Comparison of ENCODE assay signal across 8 cellular contexts in the genomic region with DNA sequence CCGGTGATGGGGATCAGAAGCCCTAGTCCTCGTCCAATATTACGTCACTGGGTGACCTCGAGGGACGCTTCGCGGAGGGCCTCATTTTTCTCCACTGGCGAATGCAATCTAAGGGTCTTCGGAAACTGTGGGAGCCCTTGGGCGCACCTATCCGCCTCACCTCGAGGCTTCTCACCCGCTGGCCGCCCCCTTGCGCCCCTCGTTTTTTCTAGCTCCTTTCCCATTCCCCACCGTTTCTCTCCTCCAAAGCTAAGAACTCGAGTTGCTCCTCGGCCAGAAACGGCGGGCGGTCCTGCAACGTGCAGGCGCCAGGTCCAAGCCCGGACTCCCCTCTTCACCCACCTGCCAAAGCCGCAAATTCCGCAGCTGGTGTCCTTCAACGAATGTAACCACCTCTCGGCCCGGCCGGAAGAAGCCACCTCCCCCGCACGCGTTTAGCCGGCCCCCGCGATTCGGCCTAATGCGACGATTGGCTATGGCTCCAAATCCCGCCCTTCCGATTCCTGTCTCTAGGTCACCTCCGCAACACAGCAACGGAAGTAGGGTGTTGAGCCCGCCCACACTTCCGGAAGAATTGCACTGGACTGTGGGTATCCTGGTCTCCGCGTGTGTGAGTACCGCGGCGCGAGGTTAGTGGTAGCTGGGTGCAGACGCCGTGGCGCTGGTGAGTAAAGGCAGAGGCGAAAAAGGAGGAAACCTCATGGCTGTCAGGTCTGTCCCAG. TPM values are rescaled to one million over a fixed set of nuclear protein-coding genes. Genes with fewer than 3 reads are reported as not detected.
DNase-seq lines count a peak whose midpoint lies in the region; ATAC-seq, FAIRE-seq and TF ChIP-seq lines count a peak whose summit lies in the region.

A gene with protein sequence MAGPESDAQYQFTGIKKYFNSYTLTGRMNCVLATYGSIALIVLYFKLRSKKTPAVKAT (minus strand): TSS at position 409 of the 722 bp plus-strand sequence. CDS start 4,018 bp downstream, outside the sequence.
A gene with protein sequence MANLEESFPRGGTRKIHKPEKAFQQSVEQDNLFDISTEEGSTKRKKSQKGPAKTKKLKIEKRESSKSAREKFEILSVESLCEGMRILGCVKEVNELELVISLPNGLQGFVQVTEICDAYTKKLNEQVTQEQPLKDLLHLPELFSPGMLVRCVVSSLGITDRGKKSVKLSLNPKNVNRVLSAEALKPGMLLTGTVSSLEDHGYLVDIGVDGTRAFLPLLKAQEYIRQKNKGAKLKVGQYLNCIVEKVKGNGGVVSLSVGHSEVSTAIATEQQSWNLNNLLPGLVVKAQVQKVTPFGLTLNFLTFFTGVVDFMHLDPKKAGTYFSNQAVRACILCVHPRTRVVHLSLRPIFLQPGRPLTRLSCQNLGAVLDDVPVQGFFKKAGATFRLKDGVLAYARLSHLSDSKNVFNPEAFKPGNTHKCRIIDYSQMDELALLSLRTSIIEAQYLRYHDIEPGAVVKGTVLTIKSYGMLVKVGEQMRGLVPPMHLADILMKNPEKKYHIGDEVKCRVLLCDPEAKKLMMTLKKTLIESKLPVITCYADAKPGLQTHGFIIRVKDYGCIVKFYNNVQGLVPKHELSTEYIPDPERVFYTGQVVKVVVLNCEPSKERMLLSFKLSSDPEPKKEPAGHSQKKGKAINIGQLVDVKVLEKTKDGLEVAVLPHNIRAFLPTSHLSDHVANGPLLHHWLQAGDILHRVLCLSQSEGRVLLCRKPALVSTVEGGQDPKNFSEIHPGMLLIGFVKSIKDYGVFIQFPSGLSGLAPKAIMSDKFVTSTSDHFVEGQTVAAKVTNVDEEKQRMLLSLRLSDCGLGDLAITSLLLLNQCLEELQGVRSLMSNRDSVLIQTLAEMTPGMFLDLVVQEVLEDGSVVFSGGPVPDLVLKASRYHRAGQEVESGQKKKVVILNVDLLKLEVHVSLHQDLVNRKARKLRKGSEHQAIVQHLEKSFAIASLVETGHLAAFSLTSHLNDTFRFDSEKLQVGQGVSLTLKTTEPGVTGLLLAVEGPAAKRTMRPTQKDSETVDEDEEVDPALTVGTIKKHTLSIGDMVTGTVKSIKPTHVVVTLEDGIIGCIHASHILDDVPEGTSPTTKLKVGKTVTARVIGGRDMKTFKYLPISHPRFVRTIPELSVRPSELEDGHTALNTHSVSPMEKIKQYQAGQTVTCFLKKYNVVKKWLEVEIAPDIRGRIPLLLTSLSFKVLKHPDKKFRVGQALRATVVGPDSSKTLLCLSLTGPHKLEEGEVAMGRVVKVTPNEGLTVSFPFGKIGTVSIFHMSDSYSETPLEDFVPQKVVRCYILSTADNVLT (N-terminal part only) (plus strand): TSS at position 560 of the 722 bp plus-strand sequence. CDS start 1,801 bp downstream, outside the sequence.

- H3K4me1 ChIP-seq in smooth muscle cell (ENCODE audit: low read depth), result peaks cover 14% of the 10 kb centered on the region

- peaks cover 82% of the 10 kb centered on the region for H3K79me2 ChIP-seq in smooth muscle cell (ENCODE audit: low read depth)

- DNase-seq in ACHN (peak; percentile 100), NCI-H2196 treated with DMSO at 0.1 percent for 48 hours (lab: John Stamatoyannopoulos, UW; ENCODE audit: unreplicated experiment) (peak; percentile 80), WERI-Rb-1 (peak; percentile 97), bronchial epithelial cell (ENCODE audit: low read depth) (peak; percentile 97), iPS-NIHi11 (ENCODE audit: low spot score) (peak; percentile 99), smooth muscle cell (lab: John Stamatoyannopoulos, UW; ENCODE audit: unreplicated experiment) (peak; percentile 78)

- peaks cover 16% of the 10 kb centered on the region for H4K20me1 ChIP-seq in smooth muscle cell (ENCODE audit: low read depth)

- H3K9ac ChIP-seq in smooth muscle cell (ENCODE audit: low read depth), result peak within 1 kb of the TSS; percentile 90

- peak within 1 kb of the TSS; percentile 83 for H2AFZ ChIP-seq in smooth muscle cell (ENCODE audit: low read depth)

- peak within 1 kb of the TSS; percentile 90 for H3K4me2 ChIP-seq in smooth muscle cell

- under 1% methylated on average over 56 of the region's 56 CpGs for WGBS in smooth muscle cell (ENCODE audit: low lambda C conversion rate)

- FAIRE-seq in bronchial epithelial cell (lab: Jason Lieb, UNC), result no peak

- H3K4me3 ChIP-seq in WERI-Rb-1 (ENCODE audit: low read depth, low read length) (peak within 1 kb of the TSS; percentile 90), bronchial epithelial cell (ENCODE audit: low read depth, low read length) (peak within 1 kb of the TSS; percentile 77), smooth muscle cell (peak within 1 kb of the TSS; percentile 82)

- no peaks in the 10 kb centered on the region for H3F3A ChIP-seq in smooth muscle cell (ENCODE audit: low read depth)

- ATAC-seq in GM18868 (IDR thresholded peaks at IDR 0.05; ENCODE audit: unreplicated experiment) (peak; percentile 99), HG03135 (IDR thresholded peaks at IDR 0.05; ENCODE audit: unreplicated experiment) (peak; percentile 99)

- H3K27ac ChIP-seq in WERI-Rb-1 (peak within 1 kb of the TSS; percentile 87), smooth muscle cell (ENCODE audit: low read depth) (peak within 1 kb of the TSS; percentile 82)

- H3K9me3 ChIP-seq in WERI-Rb-1 (ENCODE audit: severe bottlenecking) (no peaks in the 10 kb centered on the region), smooth muscle cell (replicated peaks; ENCODE audit: low read depth) (no peaks in the 10 kb centered on the region)

- TF ChIP-seq CTCF in WERI-Rb-1 (IDR thresholded peaks at IDR 0.05; ENCODE audit: low read depth, low read length), result peak; percentile 50
- TF ChIP-seq CTCF in bronchial epithelial cell (IDR thresholded peaks at IDR 0.05; ENCODE audit: insufficient read depth, low read length, severe bottlenecking), result peak; percentile 49
- no peak for TF ChIP-seq CTCF in smooth muscle cell (IDR thresholded peaks at IDR 0.05; ENCODE audit: borderline replicate concordance, insufficient read depth, poor library complexity, severe bottlenecking)

- H3K36me3 ChIP-seq in WERI-Rb-1 (peaks cover 52% of the 10 kb centered on the region), bronchial epithelial cell (ENCODE audit: control insufficient read depth, insufficient read depth, low read length) (peaks cover 17% of the 10 kb centered on the region), smooth muscle cell (ENCODE audit: low read depth) (peaks cover 14% of the 10 kb centered on the region)

- in situ Hi-C loops in ACHN (cut with HindIII; ENCODE audit: low pct_ligation_motif_present, low pct_unique_long_range_greater_than_20kb, low sequenced_read_pairs), result no loop called here

- H3K27me3 ChIP-seq in WERI-Rb-1 (ENCODE audit: insufficient read depth, low read depth, severe bottlenecking), result no peaks in the 10 kb centered on the region
- H3K27me3 ChIP-seq in bronchial epithelial cell (ENCODE audit: control insufficient read depth, insufficient read depth, low read length), result no peaks in the 10 kb centered on the region
- no peaks in the 10 kb centered on the region for H3K27me3 ChIP-seq in smooth muscle cell (ENCODE audit: low read depth)

RNA-seq across cellular contexts. Expression of the first gene that starts in this region (rescaled TPM):
- total RNA-seq in bronchial epithelial cell (131 and 153 TPM in 2 replicates), smooth muscle cell (961 and 1,249 TPM in 2 replicates)
- polyA plus RNA-seq in smooth muscle cell, result 527 and 589 TPM in 2 replicates

RNA-seq across cellular contexts. Expression of the second gene that starts in this region (rescaled TPM):
- total RNA-seq in bronchial epithelial cell (38.7 and 44.5 TPM in 2 replicates), smooth muscle cell (15.6 and 16.9 TPM in 2 replicates)
- polyA plus RNA-seq in smooth muscle cell, result 12.2 and 13.8 TPM in 2 replicates

Comparison
In these comparisons a context has a peak if more than half of its experiments do, and no peak if none do; other contexts are left out.
1. Peak in every context shown above with its lines: DNase-seq, ATAC-seq, H3K4me3 ChIP-seq and H3K27ac ChIP-seq.